12 cellular contexts compared by ENCODE assay signal in the genomic region with DNA sequence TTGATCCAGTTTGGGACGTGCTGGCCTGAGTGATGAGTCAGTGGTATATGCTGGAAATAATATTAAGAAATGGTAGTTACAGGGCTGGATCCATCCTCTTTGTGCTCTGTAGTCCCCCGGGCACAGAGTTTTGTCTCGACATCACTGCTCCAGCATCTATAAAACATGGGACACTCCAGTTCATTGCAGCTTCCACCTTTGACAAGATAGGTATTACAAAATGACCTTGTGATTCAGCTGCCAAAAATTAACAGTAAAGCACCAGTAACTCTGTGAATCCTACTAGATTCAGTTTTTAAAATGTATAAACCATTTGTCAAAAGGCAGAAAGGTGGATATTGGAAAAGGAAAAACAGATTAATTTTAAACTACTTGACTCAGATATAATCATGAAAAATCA. TPM values are rescaled to one million over a fixed set of nuclear protein-coding genes. Genes with fewer than 3 reads are reported as not detected.
A peak's percentile ranks its signal among the peaks of the same experiment; 100 is the strongest.
DNase-seq lines count a peak whose midpoint lies in the region; ATAC-seq, FAIRE-seq and TF ChIP-seq lines count a peak whose summit lies in the region.
"Had no signal": no experiment of that assay in that cellular context is flagged by ENCODE, and none has a peak within 500 bp of the region (broad histone marks: within the 10 kb centered on the region; RNA-seq: fewer than 3 reads in every experiment).

No MANE protein-coding gene starts in this region.

- peak overlapping the region; percentile 99 for H3K27ac Mint-ChIP-seq in T-helper 2 cell treated with Interferon-gamma antibody and Interleukin-4, amounts not matched to agents 5 μg/mL and 100 μg/mL, for 36 hours
- H3K27ac Mint-ChIP-seq in activated naive CD4-positive, alpha-beta T cell treated with anti-CD3 and anti-CD28 coated beads, Interleukin-2, amount 50 U/mL, for 72 hours, result peak overlapping the region; percentile 98 to 99
- H3K27ac Mint-ChIP-seq in neural crest cell (ENCODE audit: unreplicated experiment), result peak overlapping the region; percentile 65
- H3K27ac Mint-ChIP-seq: nephron progenitor cell had no signal

- TF ChIP-seq CTCF in neural crest cell (conservative IDR thresholded peaks at IDR 0.05) (no peak), smooth muscle cell (IDR thresholded peaks at IDR 0.05; ENCODE audit: borderline replicate concordance, insufficient read depth, poor library complexity, severe bottlenecking) (no peak)

- no peaks in the 10 kb centered on the region for H4K20me1 ChIP-seq in Karpas-422 (ENCODE audit: insufficient read depth, low read depth, low read length)
- no peaks in the 10 kb centered on the region for H4K20me1 ChIP-seq in smooth muscle cell (ENCODE audit: low read depth)

- H3K27me3 ChIP-seq in Karpas-422 (ENCODE audit: low read length) (no peaks in the 10 kb centered on the region), smooth muscle cell (ENCODE audit: low read depth) (no peaks in the 10 kb centered on the region)
- H3K27me3 ChIP-seq: ascending aorta had no signal

- DNase-seq in T-helper 2 cell treated with Interferon-gamma antibody and Interleukin-4, amounts not matched to agents 5 μg/mL and 100 μg/mL, for 36 hours (ENCODE audit: low spot score), result no peak
- DNase-seq in T-helper 2 cell (no peak), Karpas-422 (no peak), neural crest cell (ENCODE audit: low read depth, low spot score) (no peak), smooth muscle cell (lab: John Stamatoyannopoulos, UW; ENCODE audit: unreplicated experiment) (no peak), H54 (ENCODE audit: insufficient read length, low spot score) (no peak)
- DNase-seq in activated naive CD4-positive, alpha-beta T cell treated with anti-CD3 and anti-CD28 coated beads, Interleukin-2, amount 50 U/mL, for 72 hours (ENCODE audit: low spot score in 2 of 2), result no peak
- DNase-seq: NCI-H526 treated with DMSO at 0.1 percent for 48 hours, nephron progenitor cell had no signal

- H3F3A ChIP-seq in smooth muscle cell (ENCODE audit: low read depth), result no peaks in the 10 kb centered on the region

- peak overlapping the region; percentile 71 for H3K9ac ChIP-seq in Karpas-422 (ENCODE audit: low read length)
- H3K9ac ChIP-seq in smooth muscle cell (ENCODE audit: low read depth), result no peak overlapping the region

- no peak for ATAC-seq in activated naive CD4-positive, alpha-beta T cell treated with anti-CD3 and anti-CD28 coated beads, Interleukin-2, amount 50 U/mL, for 72 hours
- ATAC-seq in GM18505 (IDR thresholded peaks at IDR 0.05; ENCODE audit: unreplicated experiment), result no peak
- ATAC-seq: SK-N-SH treated with all-trans-retinoic acid at 6 μM for 48 hours had no signal

- H2AFZ ChIP-seq in Karpas-422 (ENCODE audit: low read length) (peak overlapping the region; percentile 11; the same call in 1 of the 2 replicates), smooth muscle cell (ENCODE audit: low read depth) (no peak overlapping the region)

- H3K4me1 ChIP-seq in Karpas-422 (ENCODE audit: low read length), result peaks cover 60% of the 10 kb centered on the region
- peaks cover 16% of the 10 kb centered on the region for H3K4me1 ChIP-seq in smooth muscle cell (ENCODE audit: low read depth)
- H3K4me1 ChIP-seq: ascending aorta had no signal

- peaks cover under 1% of the 10 kb centered on the region for H3K27me3 Mint-ChIP-seq in T-helper 2 cell treated with Interferon-gamma antibody and Interleukin-4, amounts not matched to agents 5 μg/mL and 100 μg/mL, for 36 hours (ENCODE audit: low read depth)
- no peaks in the 10 kb centered on the region for H3K27me3 Mint-ChIP-seq in neural crest cell (ENCODE audit: low read depth)

- no peak for FAIRE-seq in H54 (lab: Jason Lieb, UNC)

- peaks cover 19% of the 10 kb centered on the region for H3K9me3 Mint-ChIP-seq in T-helper 2 cell treated with Interferon-gamma antibody and Interleukin-4, amounts not matched to agents 5 μg/mL and 100 μg/mL, for 36 hours
- H3K9me3 Mint-ChIP-seq in activated naive CD4-positive, alpha-beta T cell treated with anti-CD3 and anti-CD28 coated beads, Interleukin-2, amount 50 U/mL, for 72 hours, result peaks cover 26 to 29% of the 10 kb centered on the region in 2 donors
- H3K9me3 Mint-ChIP-seq in neural crest cell, result peaks cover 7% of the 10 kb centered on the region
- H3K9me3 Mint-ChIP-seq: nephron progenitor cell had no signal

- H3K9me2 ChIP-seq in Karpas-422 (replicated peaks; ENCODE audit: insufficient read depth, low read length), result no peaks in the 10 kb centered on the region

- WGBS in smooth muscle cell (ENCODE audit: low lambda C conversion rate), result 87% methylated on average over 3 of the region's 3 CpGs

- peak overlapping the region; percentile 93 for H3K27ac ChIP-seq in Karpas-422 (ENCODE audit: low read length)
- no peak overlapping the region for H3K27ac ChIP-seq in smooth muscle cell (ENCODE audit: low read depth)
- H3K27ac ChIP-seq: ascending aorta had no signal

- peaks cover 56% of the 10 kb centered on the region for H3K4me1 Mint-ChIP-seq in T-helper 2 cell treated with Interferon-gamma antibody and Interleukin-4, amounts not matched to agents 5 μg/mL and 100 μg/mL, for 36 hours (ENCODE audit: low read depth)
- H3K4me1 Mint-ChIP-seq in neural crest cell, result peaks cover 40% of the 10 kb centered on the region

- no peaks in the 10 kb centered on the region for H3K9me3 ChIP-seq in Karpas-422 (ENCODE audit: low read length)
- H3K9me3 ChIP-seq in smooth muscle cell (replicated peaks; ENCODE audit: low read depth), result no peaks in the 10 kb centered on the region
- H3K9me3 ChIP-seq: ascending aorta had no signal

- H3K4me2 ChIP-seq in Karpas-422 (ENCODE audit: low read depth, low read length, poor library complexity, severe bottlenecking) (peak overlapping the region; percentile 85), smooth muscle cell (no peak overlapping the region)

- no peak for TF ChIP-seq POLR2A in GM18505 (IDR thresholded peaks at IDR 0.05; ENCODE audit: borderline replicate concordance, extremely low read depth, insufficient read depth, insufficient read length)
- TF ChIP-seq POLR2A in H54 (IDR thresholded peaks at IDR 0.05; ENCODE audit: low read depth, low read length), result no peak

- peaks cover 20% of the 10 kb centered on the region for H3K36me3 Mint-ChIP-seq in T-helper 2 cell treated with Interferon-gamma antibody and Interleukin-4, amounts not matched to agents 5 μg/mL and 100 μg/mL, for 36 hours (ENCODE audit: low read depth)
- H3K36me3 Mint-ChIP-seq in activated naive CD4-positive, alpha-beta T cell treated with anti-CD3 and anti-CD28 coated beads, Interleukin-2, amount 50 U/mL, for 72 hours, result peaks cover 20 to 39% of the 10 kb centered on the region in 2 donors
- H3K36me3 Mint-ChIP-seq in neural crest cell (ENCODE audit: low read depth), result no peaks in the 10 kb centered on the region

- H3K4me3 Mint-ChIP-seq in T-helper 2 cell treated with Interferon-gamma antibody and Interleukin-4, amounts not matched to agents 5 μg/mL and 100 μg/mL, for 36 hours, result peak overlapping the region; percentile 85
- peak overlapping the region; percentile 20 for H3K4me3 Mint-ChIP-seq in neural crest cell
- H3K4me3 Mint-ChIP-seq: nephron progenitor cell had no signal

- H3K36me3 ChIP-seq in Karpas-422 (ENCODE audit: insufficient read depth, low read length) (no peaks in the 10 kb centered on the region), smooth muscle cell (ENCODE audit: low read depth) (no peaks in the 10 kb centered on the region)
- H3K36me3 ChIP-seq: ascending aorta had no signal

- H3K4me3 ChIP-seq in Karpas-422 (ENCODE audit: low read length) (peak overlapping the region; percentile 63), smooth muscle cell (no peak overlapping the region)
- H3K4me3 ChIP-seq: ascending aorta had no signal

- no peaks in the 10 kb centered on the region for H3K79me2 ChIP-seq in Karpas-422 (ENCODE audit: low read length)
- no peaks in the 10 kb centered on the region for H3K79me2 ChIP-seq in smooth muscle cell (ENCODE audit: low read depth)

RNA-seq across cellular contexts. Expression of a gene that starts 14.6 kb away (rescaled TPM):
- 212 and 351 TPM in 2 replicates for total RNA-seq in Karpas-422 (2014; rRNA removed; shearing (Covaris generic); ENCODE audit: low replicate concordance)
- total RNA-seq in activated naive CD4-positive, alpha-beta T cell treated with anti-CD3 and anti-CD28 coated beads, Interleukin-2, amount 50 U/mL, for 72 hours, result 100 to 1,000 TPM in 1 of 2 donors, 10 to 100 TPM in 1; 79.8 to 121 TPM
- total RNA-seq in neural crest cell (163 and 174 TPM in 2 replicates), smooth muscle cell (128 and 132 TPM in 2 replicates)
- 61.5 and 83.6 TPM in 2 replicates for polyA plus RNA-seq in smooth muscle cell
